ENCODE assay signal across 8 cellular contexts in the genomic region with DNA sequence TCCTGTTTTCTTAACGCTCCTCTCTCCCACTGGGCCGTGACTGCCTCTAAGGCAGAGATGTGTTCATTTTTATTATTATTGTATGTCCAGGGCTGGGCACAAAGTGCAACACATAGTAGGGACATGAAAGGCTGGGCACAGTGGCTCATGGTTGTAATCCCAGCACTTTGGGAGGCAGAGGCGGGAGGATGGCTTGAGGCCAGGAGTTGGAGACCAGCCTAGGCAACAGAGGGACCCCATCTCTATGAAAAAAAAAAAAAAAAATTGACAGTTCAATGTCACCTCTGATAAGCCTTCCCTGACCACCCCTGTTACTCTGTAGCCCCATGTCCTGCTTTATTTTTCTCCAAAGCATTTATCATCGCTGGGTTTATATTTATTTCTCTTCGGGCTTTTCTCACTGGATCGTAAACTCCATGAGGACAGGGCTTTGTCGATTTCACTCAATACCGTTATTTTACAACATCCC. TPM values are rescaled to one million over a fixed set of nuclear protein-coding genes. Genes with fewer than 3 reads are reported as not detected.
DNase-seq lines count a peak whose midpoint lies in the region; ATAC-seq and TF ChIP-seq lines count a peak whose summit lies in the region.

No MANE protein-coding gene starts in this region.

- peaks cover 30% of the 10 kb centered on the region for H3K36me3 Mint-ChIP-seq in HFFc6 (ENCODE audit: low read depth)
- H3K36me3 Mint-ChIP-seq in activated B cell treated with CpG ODN at 0.5 μM for 24 hours (ENCODE audit: low read depth): peaks cover 23% of the 10 kb centered on the region
- H3K36me3 Mint-ChIP-seq in glutamatergic neuron (ENCODE audit: unreplicated experiment): peaks cover 4% of the 10 kb centered on the region

- DNase-seq in HFFc6 (no peak), activated B cell treated with CpG ODN at 0.5 μM for 24 hours (no peak), glutamatergic neuron (no peak), smooth muscle cell (lab: John Stamatoyannopoulos, UW; ENCODE audit: unreplicated experiment) (no peak), T-helper 9 cell (no peak), middle frontal gyrus (ENCODE audit: extremely low spot score, low spot score) (no peak), anterior cingulate cortex (lab: John Stamatoyannopoulos, UW) (no peak)

- H3K4me3 ChIP-seq in smooth muscle cell: peak overlapping the region; percentile 87

- H3K27ac Mint-ChIP-seq in HFFc6 (peak overlapping the region; percentile 97), activated B cell treated with CpG ODN at 0.5 μM for 24 hours (peak overlapping the region; percentile 94), glutamatergic neuron (ENCODE audit: unreplicated experiment) (peak overlapping the region; percentile 93)

- H3F3A ChIP-seq in smooth muscle cell (ENCODE audit: low read depth): no peaks in the 10 kb centered on the region

- H3K4me3 Mint-ChIP-seq in HFFc6 (peak overlapping the region; percentile 97), activated B cell treated with CpG ODN at 0.5 μM for 24 hours (peak overlapping the region; percentile 99), glutamatergic neuron (ENCODE audit: unreplicated experiment) (peak overlapping the region; percentile 100)

- H3K4me1 ChIP-seq in smooth muscle cell (ENCODE audit: low read depth): peaks cover 5% of the 10 kb centered on the region

- H3K4me1 Mint-ChIP-seq in HFFc6 (ENCODE audit: low read depth) (peaks cover 42% of the 10 kb centered on the region), activated B cell treated with CpG ODN at 0.5 μM for 24 hours (peaks cover 42% of the 10 kb centered on the region), glutamatergic neuron (ENCODE audit: low read depth, unreplicated experiment) (peaks cover 11% of the 10 kb centered on the region)

- POLR2A ChIA-PET in activated B cell treated with CpG ODN at 0.5 μM for 24 hours (lab: Charles Lee): interaction anchor here (0.6 to 3.2 kb wide), 8 partner anchors 10 to 637 kb away, joined by 3 to 60 read pairs (median 5); a partner anchor contains a TSS

- H3K9me3 Mint-ChIP-seq in HFFc6 (peaks cover 5% of the 10 kb centered on the region), activated B cell treated with CpG ODN at 0.5 μM for 24 hours (peaks cover 2% of the 10 kb centered on the region), glutamatergic neuron (ENCODE audit: unreplicated experiment) (peaks cover 9% of the 10 kb centered on the region)

- H3K9ac ChIP-seq in smooth muscle cell (ENCODE audit: low read depth): no peak overlapping the region

- peaks cover 43% of the 10 kb centered on the region for H3K79me2 ChIP-seq in smooth muscle cell (ENCODE audit: low read depth)

- H3K9me3 ChIP-seq in smooth muscle cell (replicated peaks; ENCODE audit: low read depth): no peaks in the 10 kb centered on the region

- CTCF ChIA-PET in activated B cell treated with CpG ODN at 0.5 μM for 24 hours (lab: Charles Lee): interaction anchor here (1.2 to 2.5 kb wide), 2 partner anchors 24 to 114 kb away, joined by 5 to 18 read pairs; no protein-coding TSS in a partner anchor

- H3K27me3 Mint-ChIP-seq in HFFc6 (ENCODE audit: insufficient read depth) (peaks cover 5% of the 10 kb centered on the region), activated B cell treated with CpG ODN at 0.5 μM for 24 hours (no peaks in the 10 kb centered on the region), glutamatergic neuron (ENCODE audit: unreplicated experiment) (peaks cover 13% of the 10 kb centered on the region)

- no peaks in the 10 kb centered on the region for H3K36me3 ChIP-seq in smooth muscle cell (ENCODE audit: low read depth)

- H3K27me3 ChIP-seq in smooth muscle cell (ENCODE audit: low read depth): no peaks in the 10 kb centered on the region

- no peak overlapping the region for H3K4me2 ChIP-seq in smooth muscle cell

- 73% methylated on average over 8 of the region's 8 CpGs for WGBS in smooth muscle cell (ENCODE audit: low lambda C conversion rate)

- ATAC-seq in activated B cell treated with CpG ODN at 0.5 μM for 24 hours (ENCODE audit: low read depth) (no peak), GM19455 (IDR thresholded peaks at IDR 0.05; ENCODE audit: unreplicated experiment) (no peak)

- no peak overlapping the region for H3K27ac ChIP-seq in smooth muscle cell (ENCODE audit: low read depth)

- no peak for TF ChIP-seq CTCF in HFFc6 (IDR thresholded peaks at IDR 0.05)
- TF ChIP-seq CTCF in activated B cell treated with CpG ODN at 0.5 μM for 24 hours (IDR thresholded peaks at IDR 0.05): no peak
- TF ChIP-seq CTCF in glutamatergic neuron (IDR thresholded peaks at IDR 0.05; ENCODE audit: partially characterized antibody, unreplicated experiment): no peak
- no peak for TF ChIP-seq CTCF in smooth muscle cell (IDR thresholded peaks at IDR 0.05; ENCODE audit: borderline replicate concordance, insufficient read depth, poor library complexity, severe bottlenecking)

- H4K20me1 ChIP-seq in smooth muscle cell (ENCODE audit: low read depth): peaks cover 32% of the 10 kb centered on the region

- intact Hi-C loops in activated B cell treated with CpG ODN at 0.5 μM for 24 hours (cut with micrococcal nuclease): loop anchor here (1.0 kb wide), 2 partner anchors 17 to 114 kb away; a partner anchor contains a TSS

- H2AFZ ChIP-seq in smooth muscle cell (ENCODE audit: low read depth): no peak overlapping the region

RNA-seq across cellular contexts. Expression of a gene that starts 0.5 kb away (rescaled TPM):
- total RNA-seq in HFFc6 (2021; fragmentation: NEBNext Ultra II Directional; extraction: Animal tissue kit (Norgen Biotek cat#: 25700)): 100 to 1,000 TPM; 158 to 181 (median 175) TPM
- total RNA-seq in activated B cell treated with CpG ODN at 0.5 μM for 24 hours: 64.5 and 67.4 TPM in 2 replicates
- 79.9 TPM for total RNA-seq in glutamatergic neuron (ENCODE audit: unreplicated experiment)
- total RNA-seq in smooth muscle cell: 65.9 and 67.4 TPM in 2 replicates
- 70.8 and 89.4 TPM in 2 replicates for polyA plus RNA-seq in smooth muscle cell

RNA-seq across cellular contexts. Expression of a gene that starts 16.6 kb away (rescaled TPM):
- 10 to 100 TPM; 43.9 to 66.1 (median 55.2) TPM for total RNA-seq in HFFc6 (2021; fragmentation: NEBNext Ultra II Directional; extraction: Animal tissue kit (Norgen Biotek cat#: 25700))
- 83.8 and 89.1 TPM in 2 replicates for total RNA-seq in activated B cell treated with CpG ODN at 0.5 μM for 24 hours
- total RNA-seq in glutamatergic neuron (ENCODE audit: unreplicated experiment): 50.3 TPM
- total RNA-seq in smooth muscle cell: 6.6 and 9.3 TPM in 2 replicates
- 1.9 and 3.5 TPM in 2 replicates for polyA plus RNA-seq in smooth muscle cell
